15 cellular contexts compared by ENCODE assay signal in genomic region chr2:121155502-121156056, GRCh38.
DNase-seq lines count a peak whose midpoint lies in the region; ATAC-seq and TF ChIP-seq lines count a peak whose summit lies in the region.
"Had no signal": no experiment of that assay in that cellular context is flagged by ENCODE, and none has a peak within 500 bp of the region (broad histone marks: within the 10 kb centered on the region; RNA-seq: fewer than 3 reads in every experiment).

No MANE protein-coding gene starts in this region.

- peak; percentile 51 for DNase-seq in DMS79 treated with DMSO at 0.1 percent for 48 hours (lab: John Stamatoyannopoulos, UW)
- DNase-seq in DMS79 (lab: John Stamatoyannopoulos, UW): no peak
- peak; percentile 83 for DNase-seq in NCI-H748 (lab: John Stamatoyannopoulos, UW; ENCODE audit: unreplicated experiment)
- no peak for DNase-seq in glutamatergic neuron
- DNase-seq in stomach: peak; percentile 92
- DNase-seq in NCI-H2227 treated with DMSO at 0.1 percent for 48 hours (lab: John Stamatoyannopoulos, UW): no peak
- no peak for DNase-seq in GM20000 (ENCODE audit: low spot score)
- DNase-seq: 8988T; activated naive CD4-positive, alpha-beta T cell treated with anti-CD3 and anti-CD28 coated beads, Interleukin-2, amount 10 ng/mL, durations not matched to agents 7 days and 5 days; CD8-positive, alpha-beta memory T cell; WERI-Rb-1 had no signal

- peaks cover 8 to 23% (median 14%) of the 10 kb centered on the region in 4 donors for H3K9me3 ChIP-seq in stomach

- peaks cover 14% of the 10 kb centered on the region for H3K36me3 Mint-ChIP-seq in glutamatergic neuron (ENCODE audit: unreplicated experiment)
- H3K36me3 Mint-ChIP-seq: activated naive CD4-positive, alpha-beta T cell treated with anti-CD3 and anti-CD28 coated beads, Interleukin-2, amount 10 ng/mL, durations not matched to agents 7 days and 5 days; CD8-positive, alpha-beta memory T cell; neural progenitor cell had no signal

- no peaks in the 10 kb centered on the region for H3K27me3 ChIP-seq in stomach
- H3K27me3 ChIP-seq: neural progenitor cell had no signal

- 26 to 62% (median 51%) methylated on average over 11 of the region's 11 CpGs for WGBS in stomach, 5 donors

- intact Hi-C loops in stomach (cut with DNase I; ENCODE audit: low total_unique reads): no loop called here

- TF ChIP-seq EP300 in stomach (IDR thresholded peaks at IDR 0.05): no peak

- H3K27ac Mint-ChIP-seq in glutamatergic neuron (ENCODE audit: unreplicated experiment): peak overlapping the region; percentile 34
- H3K27ac Mint-ChIP-seq: activated naive CD4-positive, alpha-beta T cell treated with anti-CD3 and anti-CD28 coated beads, Interleukin-2, amount 10 ng/mL, durations not matched to agents 7 days and 5 days; CD8-positive, alpha-beta memory T cell; GM23338; neural progenitor cell had no signal

- H3K27ac ChIP-seq in stomach: peak overlapping the region; percentile 68 to 89 (median 79)
- H3K27ac ChIP-seq: neural progenitor cell, WERI-Rb-1 had no signal

- no peak for ATAC-seq in HG02759 (IDR thresholded peaks at IDR 0.05; ENCODE audit: unreplicated experiment)
- ATAC-seq: GM23338 had no signal

- peaks cover 4% of the 10 kb centered on the region for H3K9me3 Mint-ChIP-seq in glutamatergic neuron (ENCODE audit: unreplicated experiment)

- TF ChIP-seq CTCF in glutamatergic neuron (IDR thresholded peaks at IDR 0.05; ENCODE audit: partially characterized antibody, unreplicated experiment): no peak
- no peak for TF ChIP-seq CTCF in stomach (IDR thresholded peaks at IDR 0.05)
- TF ChIP-seq CTCF in GM20000 (IDR thresholded peaks at IDR 0.05; ENCODE audit: extremely low read depth, missing control alignments): no peak

- H3K4me3 Mint-ChIP-seq in glutamatergic neuron (ENCODE audit: unreplicated experiment): no peak overlapping the region
- H3K4me3 Mint-ChIP-seq: activated naive CD4-positive, alpha-beta T cell treated with anti-CD3 and anti-CD28 coated beads, Interleukin-2, amount 10 ng/mL, durations not matched to agents 7 days and 5 days; CD8-positive, alpha-beta memory T cell; GM23338; neural progenitor cell had no signal

- H3K4me3 ChIP-seq in stomach: no peak overlapping the region
- H3K4me3 ChIP-seq: GM23338, neural progenitor cell, smooth muscle cell had no signal

- H3K27me3 Mint-ChIP-seq in glutamatergic neuron (ENCODE audit: unreplicated experiment): peaks cover 3% of the 10 kb centered on the region
- H3K27me3 Mint-ChIP-seq: activated naive CD4-positive, alpha-beta T cell treated with anti-CD3 and anti-CD28 coated beads, Interleukin-2, amount 10 ng/mL, durations not matched to agents 7 days and 5 days had no signal

- peak in 1 of 4 donors; percentile 24 for TF ChIP-seq POLR2A in stomach (IDR thresholded peaks at IDR 0.05)

- no peaks in the 10 kb centered on the region for H3K36me3 ChIP-seq in stomach
- H3K36me3 ChIP-seq: neural progenitor cell, WERI-Rb-1 had no signal

- peaks cover 4% of the 10 kb centered on the region for H3K4me1 Mint-ChIP-seq in glutamatergic neuron (ENCODE audit: low read depth, unreplicated experiment)
- H3K4me1 Mint-ChIP-seq: activated naive CD4-positive, alpha-beta T cell treated with anti-CD3 and anti-CD28 coated beads, Interleukin-2, amount 10 ng/mL, durations not matched to agents 7 days and 5 days; CD8-positive, alpha-beta memory T cell; GM23338 had no signal

- peaks cover 13 to 37% (median 22%) of the 10 kb centered on the region in 4 donors for H3K4me1 ChIP-seq in stomach
- H3K4me1 ChIP-seq: neural progenitor cell had no signal

Comparison
In these comparisons a context has a peak if more than half of its experiments do, and no peak if none do; other contexts are left out.
1. DNase-seq: peak in DMS79 treated with DMSO at 0.1 percent for 48 hours (single experiment), NCI-H748 (single experiment) and stomach (single experiment); none in DMS79 (single experiment), glutamatergic neuron (single experiment), NCI-H2227 treated with DMSO at 0.1 percent for 48 hours (single experiment) and GM20000 (single experiment).